ENCODE assay signal across 8 cellular contexts in the genomic region with DNA sequence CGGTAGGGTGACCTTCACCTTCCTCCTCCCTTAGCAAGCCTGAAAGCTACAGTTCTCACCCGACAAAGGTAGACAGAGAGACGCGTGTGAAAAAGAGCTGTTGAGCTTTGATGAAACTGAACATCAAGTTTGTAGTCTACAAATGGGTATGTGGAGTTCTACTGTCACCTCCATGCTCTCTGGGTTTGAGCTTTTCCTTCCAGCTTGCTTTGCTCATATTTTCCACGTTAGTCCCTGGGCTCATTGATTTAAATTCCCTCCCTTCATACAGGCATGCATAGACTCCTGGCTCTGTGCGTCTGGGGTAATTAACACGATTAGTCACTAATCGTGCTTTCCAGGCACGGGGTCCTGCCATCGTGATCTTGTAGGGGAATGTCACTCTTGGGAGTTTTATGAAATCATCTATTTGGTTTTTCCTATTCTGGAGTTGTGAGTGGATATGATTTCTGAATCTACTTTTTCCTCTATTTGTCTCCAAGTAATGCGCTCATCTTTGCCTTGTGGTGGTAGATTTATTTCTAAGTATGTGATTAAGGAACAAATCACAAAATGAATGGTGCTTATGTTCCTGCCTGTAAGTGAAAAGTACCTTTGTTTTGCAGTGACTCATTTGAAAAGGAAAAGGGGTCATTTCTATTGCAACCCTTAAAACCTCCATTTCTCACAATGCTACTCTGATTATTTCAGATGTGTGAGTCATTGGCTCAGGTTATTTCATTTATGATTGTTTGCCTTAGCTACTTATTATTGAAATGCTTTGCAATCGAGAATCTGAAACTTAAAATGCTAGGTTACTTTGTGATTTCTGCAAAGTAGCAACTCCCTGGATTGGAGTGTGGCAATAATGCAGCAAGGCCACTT.
DNase-seq lines count a peak whose midpoint lies in the region; ATAC-seq, FAIRE-seq and TF ChIP-seq lines count a peak whose summit lies in the region.

No MANE protein-coding gene starts in this region.

- peak overlapping the region; percentile 2 to 83 (median 43) for H3K27ac Mint-ChIP-seq in CD4-positive, CD25-positive, alpha-beta regulatory T cell
- H3K27ac Mint-ChIP-seq in activated CD4-positive, alpha-beta memory T cell treated with anti-CD3 and anti-CD28 coated beads for 36 hours: peak overlapping the region; percentile 53

- H3K9me3 Mint-ChIP-seq in CD4-positive, CD25-positive, alpha-beta regulatory T cell: no peaks in the 10 kb centered on the region
- H3K9me3 Mint-ChIP-seq in activated CD4-positive, alpha-beta memory T cell treated with anti-CD3 and anti-CD28 coated beads for 36 hours: no peaks in the 10 kb centered on the region

- H3K27me3 Mint-ChIP-seq in CD4-positive, CD25-positive, alpha-beta regulatory T cell: peaks cover 4% of the 10 kb centered on the region
- peaks cover 13% of the 10 kb centered on the region for H3K27me3 Mint-ChIP-seq in activated CD4-positive, alpha-beta memory T cell treated with anti-CD3 and anti-CD28 coated beads for 36 hours

- POLR2A ChIA-PET in activated CD4-positive, alpha-beta memory T cell treated with anti-CD3 and anti-CD28 coated beads for 36 hours (lab: Charles Lee): interaction anchor here (0.6 to 1.5 kb wide), 4 partner anchors 36 to 814 kb away, joined by 3 to 5 read pairs (median 4); no protein-coding TSS in a partner anchor

- H3K9me3 ChIP-seq in CD4-positive, CD25-positive, alpha-beta regulatory T cell (ENCODE audit: control insufficient read depth in 2 of 2, low read length in 2 of 2): no peaks in the 10 kb centered on the region

- peak overlapping the region in 2 of 4 donors; percentile 38 to 44 for H3K4me3 Mint-ChIP-seq in CD4-positive, CD25-positive, alpha-beta regulatory T cell
- no peak overlapping the region for H3K4me3 Mint-ChIP-seq in activated CD4-positive, alpha-beta memory T cell treated with anti-CD3 and anti-CD28 coated beads for 36 hours

- peak overlapping the region; percentile 48 for H3K27ac ChIP-seq in CD4-positive, CD25-positive, alpha-beta regulatory T cell (ENCODE audit: insufficient read depth, low read length, poor library complexity, severe bottlenecking)

- peak; percentile 56 to 58 for ATAC-seq in CD4-positive, CD25-positive, alpha-beta regulatory T cell (ENCODE audit: low read depth in 2 of 2)
- peak; percentile 49 for ATAC-seq in GM19438 (IDR thresholded peaks at IDR 0.05; ENCODE audit: low read depth, unreplicated experiment)
- ATAC-seq in HG03521 (IDR thresholded peaks at IDR 0.05; ENCODE audit: unreplicated experiment): peak; percentile 53

- H3K4me1 Mint-ChIP-seq in CD4-positive, CD25-positive, alpha-beta regulatory T cell: peaks cover 13 to 42% (median 31%) of the 10 kb centered on the region in 4 donors
- peaks cover 24% of the 10 kb centered on the region for H3K4me1 Mint-ChIP-seq in activated CD4-positive, alpha-beta memory T cell treated with anti-CD3 and anti-CD28 coated beads for 36 hours (ENCODE audit: low read depth)

- DNase-seq in CD4-positive, CD25-positive, alpha-beta regulatory T cell: peak in 1 of 3 donors; percentile 79
- peak; percentile 45 for DNase-seq in activated CD4-positive, alpha-beta memory T cell treated with anti-CD3 and anti-CD28 coated beads for 36 hours
- peak; percentile 84 for DNase-seq in iris pigment epithelial cell (ENCODE audit: low read depth)
- DNase-seq in NCI-H1092 (lab: John Stamatoyannopoulos, UW): no peak
- no peak for DNase-seq in GM12892 (ENCODE audit: insufficient read length)
- DNase-seq in cerebellar cortex (ENCODE audit: low spot score): no peak

- H3K36me3 Mint-ChIP-seq in CD4-positive, CD25-positive, alpha-beta regulatory T cell: no peaks in the 10 kb centered on the region
- H3K36me3 Mint-ChIP-seq in activated CD4-positive, alpha-beta memory T cell treated with anti-CD3 and anti-CD28 coated beads for 36 hours: no peaks in the 10 kb centered on the region

- no peak for FAIRE-seq in GM12892 (lab: Jason Lieb, UNC)

- peak overlapping the region; percentile 43 for H3K4me3 ChIP-seq in CD4-positive, CD25-positive, alpha-beta regulatory T cell (ENCODE audit: low read depth, low read length)

- CTCF ChIA-PET in activated CD4-positive, alpha-beta memory T cell treated with anti-CD3 and anti-CD28 coated beads for 36 hours (lab: Charles Lee): interaction anchor here (1.1 to 1.4 kb wide), 2 partner anchors 23 to 131 kb away, joined by 3 to 5 read pairs; no protein-coding TSS in a partner anchor

- no peak for TF ChIP-seq POLR2A in GM12892 (IDR thresholded peaks at IDR 0.05; ENCODE audit: low read depth, low read length)

- H3K36me3 ChIP-seq in CD4-positive, CD25-positive, alpha-beta regulatory T cell (ENCODE audit: control insufficient read depth, insufficient read depth, low read length): no peaks in the 10 kb centered on the region

- intact Hi-C loops in activated CD4-positive, alpha-beta memory T cell treated with anti-CD3 and anti-CD28 coated beads for 36 hours (cut with micrococcal nuclease): loop anchor here (1.0 to 5.0 kb wide), 7 partner anchors 70 to 227 kb away; a partner anchor contains a TSS

- no peaks in the 10 kb centered on the region for H3K27me3 ChIP-seq in CD4-positive, CD25-positive, alpha-beta regulatory T cell (ENCODE audit: control insufficient read depth, insufficient read depth, low read length)

- peaks cover 13% of the 10 kb centered on the region for H3K4me1 ChIP-seq in CD4-positive, CD25-positive, alpha-beta regulatory T cell (ENCODE audit: control insufficient read depth, insufficient read depth, low read length, poor library complexity, severe bottlenecking)

Comparison
In these comparisons a context has a peak if more than half of its experiments do, and no peak if none do; other contexts are left out.
1. DNase-seq: peak in activated CD4-positive, alpha-beta memory T cell treated with anti-CD3 and anti-CD28 coated beads for 36 hours (single experiment) and iris pigment epithelial cell (single experiment); none in NCI-H1092 (single experiment), GM12892 (single experiment) and cerebellar cortex (single experiment).
2. Peak in every context shown above with its lines, with median percentiles within 50 percentile points of each other: ATAC-seq.